In genomic region chr10:33028515-33028914, GRCh38 we compare ENCODE assay signal across 8 cellular contexts.
A peak's percentile ranks its signal among the peaks of the same experiment; 100 is the strongest.
DNase-seq lines count a peak whose midpoint lies in the region; ATAC-seq and TF ChIP-seq lines count a peak whose summit lies in the region.
"Not testable (repeated sequence)": the region's sequence is repeated elsewhere in the genome, so short reads cannot be mapped to it uniquely, and the experiment has no call there.

No MANE protein-coding gene starts in this region.

- H3K4me1 ChIP-seq in Panc1 (ENCODE audit: control insufficient read depth, insufficient read depth, low read length): peaks cover 21% of the 10 kb centered on the region

- H3K4me3 ChIP-seq in Panc1 (ENCODE audit: low read depth in 2 of 2, low read length in 2 of 2): not testable (repeated sequence)

- POLR2A ChIA-PET in CD4-positive, alpha-beta T cell (lab: Charles Lee): interaction anchor here (0.7 to 2.0 kb wide), 7 partner anchors 9 to 125 kb away, joined by 3 to 23 read pairs (median 4); no protein-coding TSS in a partner anchor
- POLR2A ChIA-PET in Panc1 (lab: Charles Lee); activated CD8-positive, alpha-beta T cell treated with anti-CD3 and anti-CD28 coated beads, Interleukin-2, amount 10 ng/mL, durations not matched to agents 7 days and 5 days (lab: Charles Lee): not testable (repeated sequence)

- not testable (repeated sequence) for BruUV-seq in Panc1 (replicated peaks; lab: Mats Ljungman, UMichigan)

- H3K27me3 ChIP-seq in CD4-positive, alpha-beta T cell (ENCODE audit: control insufficient read depth, insufficient read depth, low read length); Panc1 (ENCODE audit: control insufficient read depth, insufficient read depth, low read length): not testable (repeated sequence)

- CTCF ChIA-PET in CD4-positive, alpha-beta T cell (lab: Charles Lee): interaction anchor here (0.7 to 2.1 kb wide), 3 partner anchors 20 to 460 kb away, joined by 3 to 6 read pairs (median 3); no protein-coding TSS in a partner anchor
- CTCF ChIA-PET in Panc1 (lab: Charles Lee): interaction anchor here (0.6 kb wide), 1 partner anchor 129 kb away, joined by 5 read pairs; no protein-coding TSS in a partner anchor
- CTCF ChIA-PET in activated CD8-positive, alpha-beta T cell treated with anti-CD3 and anti-CD28 coated beads, Interleukin-2, amount 10 ng/mL, durations not matched to agents 7 days and 5 days (lab: Charles Lee): not testable (repeated sequence)

- H3K36me3 ChIP-seq in Panc1 (ENCODE audit: control insufficient read depth, insufficient read depth, low read length): not testable (repeated sequence)

- not testable (repeated sequence) for H3K27ac ChIP-seq in CD4-positive, alpha-beta T cell (ENCODE audit: low read depth, low read length)
- peak overlapping the region; percentile 59; the same call in 1 of the 2 replicates for H3K27ac ChIP-seq in Panc1 (ENCODE audit: low read length)

- H3K27me3 Mint-ChIP-seq in CD4-positive, alpha-beta T cell; activated CD8-positive, alpha-beta T cell treated with anti-CD3 and anti-CD28 coated beads, Interleukin-2, amount 10 ng/mL, durations not matched to agents 7 days and 5 days (ENCODE audit: low read depth); activated naive CD8-positive, alpha-beta T cell; memory B cell: not testable (repeated sequence)

- not testable (repeated sequence) for TF ChIP-seq CTCF in CD4-positive, alpha-beta T cell (IDR thresholded peaks at IDR 0.05); Panc1 (IDR thresholded peaks at IDR 0.05)

- H3K9me3 Mint-ChIP-seq in CD4-positive, alpha-beta T cell; activated CD8-positive, alpha-beta T cell treated with anti-CD3 and anti-CD28 coated beads, Interleukin-2, amount 10 ng/mL, durations not matched to agents 7 days and 5 days (ENCODE audit: insufficient read depth); activated naive CD8-positive, alpha-beta T cell (ENCODE audit: low read depth); memory B cell: not testable (repeated sequence)

- not testable (repeated sequence) for H3K9me3 ChIP-seq in CD4-positive, alpha-beta T cell (ENCODE audit: control insufficient read depth, low read length); Panc1 (ENCODE audit: control insufficient read depth, insufficient read depth, low read depth, low read length)

- H3K27ac Mint-ChIP-seq in CD4-positive, alpha-beta T cell: peak overlapping the region; percentile 87
- H3K27ac Mint-ChIP-seq in activated CD8-positive, alpha-beta T cell treated with anti-CD3 and anti-CD28 coated beads, Interleukin-2, amount 10 ng/mL, durations not matched to agents 7 days and 5 days; activated naive CD8-positive, alpha-beta T cell: not testable (repeated sequence)
- peak overlapping the region; percentile 64 for H3K27ac Mint-ChIP-seq in memory B cell

- in situ Hi-C loops in Panc1 (cut with HindIII; ENCODE audit: low pct_unique_long_range_greater_than_20kb, low sequenced_read_pairs): not testable (repeated sequence)

- intact Hi-C loops in CD4-positive, alpha-beta T cell (cut with DNase I, micrococcal nuclease): loop anchor here in 1 of 2 experiments (10.0 kb wide), 1 partner anchor 86 kb away; no protein-coding TSS in a partner anchor
- intact Hi-C loops in Panc1 (cut with micrococcal nuclease; ENCODE audit: unreplicated experiment): not testable (repeated sequence)

- not testable (repeated sequence) for H3K36me3 Mint-ChIP-seq in CD4-positive, alpha-beta T cell (ENCODE audit: low read depth); activated CD8-positive, alpha-beta T cell treated with anti-CD3 and anti-CD28 coated beads, Interleukin-2, amount 10 ng/mL, durations not matched to agents 7 days and 5 days (ENCODE audit: low read depth); activated naive CD8-positive, alpha-beta T cell; memory B cell

- DNase-seq in CD4-positive, alpha-beta T cell: peak in 7 of 10 experiments; percentile 11 to 39 (median 25)
- not testable (repeated sequence) for DNase-seq in Panc1 (ENCODE audit: low read depth, low spot score); activated CD8-positive, alpha-beta T cell treated with anti-CD3 and anti-CD28 coated beads, Interleukin-2, amount 10 ng/mL, durations not matched to agents 7 days and 5 days; memory B cell (ENCODE audit: low spot score in 2 of 2)
- DNase-seq in activated CD4-positive, alpha-beta T cell treated with anti-CD3 and anti-CD28 coated beads for 4 hours: peak; percentile 23 to 49
- DNase-seq in activated effector memory CD4-positive, alpha-beta T cell treated with Interleukin-2 at 50 U/mL for 16 hours: peak; percentile 33
- peak; percentile 14 to 49 for DNase-seq in stimulated activated CD4-positive, alpha-beta T cell treated with anti-CD3 and anti-CD28 coated beads, Interleukin-4, amount 100 ng/mL, for 4 hours

- H3K4me1 Mint-ChIP-seq in CD4-positive, alpha-beta T cell (ENCODE audit: low read depth): peaks cover 49% of the 10 kb centered on the region
- H3K4me1 Mint-ChIP-seq in activated CD8-positive, alpha-beta T cell treated with anti-CD3 and anti-CD28 coated beads, Interleukin-2, amount 10 ng/mL, durations not matched to agents 7 days and 5 days (ENCODE audit: low read depth): peaks cover 16% of the 10 kb centered on the region
- H3K4me1 Mint-ChIP-seq in activated naive CD8-positive, alpha-beta T cell (ENCODE audit: low read depth): peaks cover 40% of the 10 kb centered on the region
- H3K4me1 Mint-ChIP-seq in memory B cell: peaks cover 29% of the 10 kb centered on the region

- peak overlapping the region; percentile 55 for H3K4me3 Mint-ChIP-seq in CD4-positive, alpha-beta T cell
- H3K4me3 Mint-ChIP-seq in activated CD8-positive, alpha-beta T cell treated with anti-CD3 and anti-CD28 coated beads, Interleukin-2, amount 10 ng/mL, durations not matched to agents 7 days and 5 days; memory B cell: not testable (repeated sequence)
- peak overlapping the region; percentile 52 for H3K4me3 Mint-ChIP-seq in activated naive CD8-positive, alpha-beta T cell

- peak; percentile 69 for ATAC-seq in CD4-positive, alpha-beta T cell (ENCODE audit: poor library complexity)
- not testable (repeated sequence) for ATAC-seq in Panc1; memory B cell (ENCODE audit: low read depth)
- peak; percentile 70 for ATAC-seq in activated CD8-positive, alpha-beta T cell treated with anti-CD3 and anti-CD28 coated beads, Interleukin-2, amount 10 ng/mL, durations not matched to agents 7 days and 5 days
